ENCODE assay signal across 2 cellular contexts in the genomic region with DNA sequence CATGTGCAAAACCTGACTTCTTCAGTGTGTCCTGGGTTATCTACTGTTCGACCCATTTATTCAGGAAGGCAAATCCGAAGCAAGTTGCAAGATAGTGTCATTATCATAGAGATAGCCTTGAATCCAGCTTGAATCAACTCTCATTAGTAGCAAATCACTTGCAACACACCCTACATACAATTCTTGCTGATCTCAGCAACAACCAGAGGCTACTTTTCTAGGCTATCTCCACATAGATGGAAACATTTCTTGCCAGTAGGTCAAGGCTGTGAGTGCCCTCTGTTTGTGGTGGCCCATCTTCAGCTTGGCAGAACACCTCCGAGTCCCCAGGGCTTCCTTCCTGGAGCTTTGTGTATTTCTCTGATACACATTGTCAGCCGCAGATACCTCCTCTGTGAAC.
TF ChIP-seq lines count a peak whose summit lies in the region.

No MANE protein-coding gene starts in this region.

TF ChIP-seq in A549, 52 proteins besides CTCF, POLR2A, EP300 and RAD21:
- TF ChIP-seq MAFK (IDR thresholded peaks at IDR 0.05; ENCODE audit: partially characterized antibody) (peak; percentile 73), JUN (IDR thresholded peaks at IDR 0.05) (no peak), ZC3H11A (IDR thresholded peaks at IDR 0.05) (no peak)

TF ChIP-seq in K562, 482 proteins besides CTCF, POLR2A, EP300 and RAD21:
- TF ChIP-seq ZNF197 (CRISPR knock-in tag; IDR thresholded peaks at IDR 0.05; ENCODE audit: low read depth) (no peak), C11orf30 (IDR thresholded peaks at IDR 0.05; ENCODE audit: low read depth) (peak; percentile 12; the same call in 1 of the 2 replicates), POLR2B (IDR thresholded peaks at IDR 0.05; ENCODE audit: low read depth, partially characterized antibody) (no peak), NFIC (IDR thresholded peaks at IDR 0.05) (no peak), DDX20 (tag; IDR thresholded peaks at IDR 0.05; ENCODE audit: low read depth) (no peak)
